In the genomic region with DNA sequence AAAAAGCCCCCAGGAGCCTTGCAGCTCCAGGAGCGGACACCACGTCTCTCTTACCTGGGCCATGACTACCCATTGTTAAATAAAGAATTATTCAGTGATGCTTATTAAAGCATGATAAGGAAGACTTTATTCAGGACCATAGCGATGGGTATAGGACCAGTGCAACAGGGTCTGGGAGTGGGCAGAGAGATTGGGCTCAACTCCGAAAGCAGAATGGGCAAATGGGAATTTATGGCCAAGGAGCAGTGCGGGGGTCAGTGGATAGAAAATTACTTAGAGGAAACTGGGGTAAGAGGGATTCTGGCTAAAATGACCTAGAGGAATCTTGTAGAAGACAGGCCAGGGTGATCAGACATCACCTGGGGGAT, we compare ENCODE assay signal across 8 cellular contexts. TPM values are rescaled to one million over a fixed set of nuclear protein-coding genes. Genes with fewer than 3 reads are reported as not detected.
DNase-seq lines count a peak whose midpoint lies in the region; ATAC-seq and TF ChIP-seq lines count a peak whose summit lies in the region.

No MANE protein-coding gene starts in this region.

- H3K27ac ChIP-seq in Panc1 (ENCODE audit: low read length) = peak overlapping the region; percentile 80
- peak overlapping the region; percentile 88 to 93 (median 92) for H3K27ac ChIP-seq in gastrocnemius medialis

- H3K27me3 ChIP-seq in Panc1 (ENCODE audit: control insufficient read depth, insufficient read depth, low read length) (no peaks in the 10 kb centered on the region), gastrocnemius medialis (no peaks in the 10 kb centered on the region)

- no peak for DNase-seq in Panc1 (ENCODE audit: low read depth, low spot score)
- DNase-seq in fibroblast of the aortic adventitia (ENCODE audit: low read depth) = no peak
- no peak for DNase-seq in gastrocnemius medialis
- DNase-seq in ecto neural progenitor cell (ENCODE audit: low spot score) = no peak
- DNase-seq in HK-2 (ENCODE audit: unreplicated experiment) = no peak
- DNase-seq in stimulated activated CD4-positive, alpha-beta T cell treated with anti-CD3 and anti-CD28 coated beads, Interleukin-12 subunit alpha, Interleukin-12 subunit beta, amount 100 ng/mL, for 4 hours = no peak
- no peak for DNase-seq in COR-L47 (lab: John Stamatoyannopoulos, UW)

- H3K4me3 ChIP-seq in Panc1 (ENCODE audit: low read depth in 2 of 2, low read length in 2 of 2) = peak overlapping the region; percentile 91 to 99
- H3K4me3 ChIP-seq in fibroblast of the aortic adventitia (ENCODE audit: low read depth, low read length) = peak overlapping the region; percentile 66
- H3K4me3 ChIP-seq in gastrocnemius medialis = peak overlapping the region; percentile 86 to 96 (median 90)

- CTCF ChIA-PET in Panc1 (lab: Charles Lee) = no interaction called here

- peak; percentile 14 for ATAC-seq in GM21360 (IDR thresholded peaks at IDR 0.05; ENCODE audit: unreplicated experiment)
- no peak; the same call in 1 of the 2 replicates for ATAC-seq in Panc1
- ATAC-seq in gastrocnemius medialis = peak; percentile 5 to 13

- intact Hi-C loops in Panc1 (cut with micrococcal nuclease; ENCODE audit: unreplicated experiment) (no loop called here), gastrocnemius medialis (cut with DNase I; ENCODE audit: low total_unique reads) (loop anchor here (5.0 to 10.0 kb wide), 2 partner anchors 274 to 419 kb away; partner anchors contain the start of genes CRYZL1 and ITSN1)

- H3K36me3 ChIP-seq in Panc1 (ENCODE audit: control insufficient read depth, insufficient read depth, low read length) (peaks cover 9% of the 10 kb centered on the region), gastrocnemius medialis (peaks cover 0 to 22% of the 10 kb centered on the region in 2 donors)

- POLR2A ChIA-PET in Panc1 (lab: Charles Lee) = no interaction called here

- no peaks in the 10 kb centered on the region for H3K9me3 ChIP-seq in Panc1 (ENCODE audit: control insufficient read depth, insufficient read depth, low read depth, low read length)
- H3K9me3 ChIP-seq in gastrocnemius medialis = no peaks in the 10 kb centered on the region

- no peak for TF ChIP-seq POLR2A in gastrocnemius medialis (IDR thresholded peaks at IDR 0.05)

- H3K4me1 ChIP-seq in Panc1 (ENCODE audit: control insufficient read depth, insufficient read depth, low read length) = peaks cover 4% of the 10 kb centered on the region; the same call in 1 of the 2 replicates
- H3K4me1 ChIP-seq in gastrocnemius medialis = peaks cover 17 to 26% of the 10 kb centered on the region in 2 donors

- BruUV-seq in Panc1 (replicated peaks; lab: Mats Ljungman, UMichigan) = no TSS peak

- TF ChIP-seq CTCF in Panc1 (IDR thresholded peaks at IDR 0.05) = no peak
- TF ChIP-seq CTCF in fibroblast of the aortic adventitia (IDR thresholded peaks at IDR 0.05; ENCODE audit: insufficient read depth, low read length) = no peak
- TF ChIP-seq CTCF in gastrocnemius medialis (IDR thresholded peaks at IDR 0.05 in 4 of 5, conservative IDR thresholded peaks at IDR 0.05 in 1 of 5) = no peak

- in situ Hi-C loops in Panc1 (cut with HindIII; ENCODE audit: low pct_unique_long_range_greater_than_20kb, low sequenced_read_pairs) (no loop called here), gastrocnemius medialis (cut with MboI; ENCODE audit: low sequenced_read_pairs in 4 of 4) (loop anchor here in 3 of 4 donors (25.0 kb wide), 2 partner anchors 696 to 721 kb away; partner anchors contain the start of gene RCAN1 (in 2 of the 3))

RNA-seq across cellular contexts. Expression of gene ATP5PO, which starts 0.6 kb away (rescaled TPM):
- total RNA-seq in Panc1 (2021; ENCODE audit: unreplicated experiment) (190 TPM), fibroblast of the aortic adventitia (ENCODE audit: low replicate concordance) (107 and 304 TPM in 2 replicates), gastrocnemius medialis (100 to 1,000 TPM; 261 to 560 (median 356) TPM)
- polyA plus RNA-seq in Panc1 (2012; ENCODE audit: insufficient read length) = 219 TPM
